Comparison of ENCODE assay signal across 24 cellular contexts in the genomic region with DNA sequence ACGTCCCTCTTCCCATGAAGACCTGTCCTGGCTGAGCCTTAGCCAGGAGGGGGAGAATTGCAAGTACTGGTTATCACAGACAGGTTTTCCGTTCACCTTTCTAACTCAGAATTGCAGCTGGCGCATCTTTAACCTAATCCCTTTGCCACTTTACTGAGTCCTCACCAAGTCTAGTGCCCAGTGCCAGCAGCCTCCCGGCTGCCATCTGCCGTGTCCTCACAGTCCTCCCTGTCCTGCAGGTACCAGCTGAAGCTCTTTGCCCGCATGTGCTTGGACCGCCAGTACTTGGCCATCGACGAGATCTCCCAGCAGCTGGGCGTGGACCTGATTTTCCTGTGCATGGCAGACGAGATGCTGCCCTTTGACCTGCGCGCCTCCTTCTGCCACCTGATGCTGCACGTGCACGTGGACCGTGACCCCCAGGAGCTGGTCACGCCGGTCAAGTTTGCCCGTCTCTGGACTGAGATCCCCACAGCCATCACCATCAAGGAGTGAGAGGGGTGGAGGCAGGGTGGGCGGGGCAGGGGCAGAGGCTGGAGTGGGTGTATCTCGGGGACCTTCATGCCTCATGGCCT.
"Had no signal": no experiment of that assay in that cellular context is flagged by ENCODE, and none has a peak within 500 bp of the region (broad histone marks: within the 10 kb centered on the region; RNA-seq: fewer than 3 reads in every experiment).

No MANE protein-coding gene starts in this region.

- H3K27me3 ChIP-seq: esophagus squamous epithelium, left lung, ovary had no signal

- H3K27ac Mint-ChIP-seq: activated B cell treated with CpG ODN at 0.5 μM for 24 hours; activated T-cell treated with anti-CD3 and anti-CD28 coated beads, Interleukin-2, amount 50 U/mL, for 72 hours; nephron; stimulated activated naive CD8-positive, alpha-beta T cell treated with anti-CD3 and anti-CD28 coated beads, Interleukin-15, amount 100 ng/mL, for 72 hours had no signal

- H3K4me3 ChIP-seq: esophagus squamous epithelium, left lung, lower lobe of right lung, ovary, skin epidermis, tibial artery had no signal

- H3K4me3 Mint-ChIP-seq: activated B cell treated with CpG ODN at 0.5 μM for 24 hours; activated T-cell treated with anti-CD3 and anti-CD28 coated beads, Interleukin-2, amount 50 U/mL, for 72 hours; effector memory CD8-positive, alpha-beta T cell; nephron; stimulated activated effector memory CD8-positive, alpha-beta T cell treated with anti-CD3 and anti-CD28 coated beads, Interleukin-12 subunit alpha, Interleukin-12 subunit beta, amount 100 ng/mL, for 72 hours; stimulated activated naive CD8-positive, alpha-beta T cell treated with anti-CD3 and anti-CD28 coated beads, Interleukin-15, amount 100 ng/mL, for 72 hours; T-helper 2 cell treated with Interferon-gamma antibody and Interleukin-4, amounts not matched to agents 5 μg/mL and 100 μg/mL, for 36 hours had no signal

- H3K27ac ChIP-seq: left lung, lower lobe of right lung, ovary, tibial artery had no signal

- H3K9me3 Mint-ChIP-seq: activated B cell treated with CpG ODN at 0.5 μM for 24 hours; activated naive CD4-positive, alpha-beta T cell treated with anti-CD3 and anti-CD28 coated beads, Interleukin-2, amount 50 U/mL, for 72 hours; activated T-cell treated with anti-CD3 and anti-CD28 coated beads, Interleukin-2, amount 50 U/mL, for 72 hours; effector memory CD8-positive, alpha-beta T cell; nephron; stimulated activated effector memory CD8-positive, alpha-beta T cell treated with anti-CD3 and anti-CD28 coated beads, Interleukin-12 subunit alpha, Interleukin-12 subunit beta, amount 100 ng/mL, for 72 hours; stimulated activated naive CD8-positive, alpha-beta T cell treated with anti-CD3 and anti-CD28 coated beads, Interleukin-15, amount 100 ng/mL, for 72 hours; T-helper 2 cell treated with Interferon-gamma antibody and Interleukin-4, amounts not matched to agents 5 μg/mL and 100 μg/mL, for 36 hours had no signal

- H3K36me3 ChIP-seq: ovary had no signal

- H3K4me1 Mint-ChIP-seq: stimulated activated naive CD8-positive, alpha-beta T cell treated with anti-CD3 and anti-CD28 coated beads, Interleukin-15, amount 100 ng/mL, for 72 hours had no signal

- DNase-seq: activated B cell treated with CpG ODN at 0.5 μM for 24 hours; activated CD4-positive, alpha-beta T cell treated with anti-CD3 and anti-CD28 coated beads, Interleukin-2, amount 50 U/mL, for 1 hour; activated naive CD4-positive, alpha-beta T cell; activated T-cell treated with anti-CD3 and anti-CD28 coated beads for 4 hours; activated T-cell treated with anti-CD3 and anti-CD28 coated beads, Interleukin-2, amount 50 U/mL, for 72 hours; cortex of kidney; effector memory CD8-positive, alpha-beta T cell; esophagus squamous epithelium; foreskin melanocyte; kidney glomerular epithelial cell; lower lobe of right lung; ovary; stimulated activated CD4-positive, alpha-beta T cell treated with anti-CD3 and anti-CD28 coated beads, Interleukin-12 subunit alpha, Interleukin-12 subunit beta, amount 100 ng/mL, for 4 hours; stimulated activated CD4-positive, alpha-beta T cell treated with anti-CD3 and anti-CD28 coated beads, Interleukin-4, amount 100 ng/mL, for 24 hours; stimulated activated naive CD8-positive, alpha-beta T cell treated with anti-CD3 and anti-CD28 coated beads, Interleukin-15, amount 100 ng/mL, for 72 hours; tibial artery had no signal

- H3K27me3 Mint-ChIP-seq: activated B cell treated with CpG ODN at 0.5 μM for 24 hours; effector memory CD8-positive, alpha-beta T cell; progenitor cell of endocrine pancreas; stimulated activated naive CD8-positive, alpha-beta T cell treated with anti-CD3 and anti-CD28 coated beads, Interleukin-15, amount 100 ng/mL, for 72 hours had no signal

- ATAC-seq: activated naive CD4-positive, alpha-beta T cell treated with anti-CD3 and anti-CD28 coated beads, Interleukin-2, amount 50 U/mL, for 72 hours; activated T-cell treated with anti-CD3 and anti-CD28 coated beads, Interleukin-2, amount 50 U/mL, for 72 hours; effector memory CD8-positive, alpha-beta T cell; left lung; sciatic nerve; stimulated activated effector memory CD8-positive, alpha-beta T cell treated with anti-CD3 and anti-CD28 coated beads, Interleukin-12 subunit alpha, Interleukin-12 subunit beta, amount 100 ng/mL, for 72 hours; stimulated activated naive CD8-positive, alpha-beta T cell treated with anti-CD3 and anti-CD28 coated beads, Interleukin-15, amount 100 ng/mL, for 72 hours had no signal
